Comparison of ENCODE assay signal across 16 cellular contexts in genomic region chr10:131978366-131978765, GRCh38. TPM values are rescaled to one million over a fixed set of nuclear protein-coding genes. Genes with fewer than 3 reads are reported as not detected.
DNase-seq lines count a peak whose midpoint lies in the region; ATAC-seq and TF ChIP-seq lines count a peak whose summit lies in the region.
"Had no signal": no experiment of that assay in that cellular context is flagged by ENCODE, and none has a peak within 500 bp of the region (broad histone marks: within the 10 kb centered on the region; RNA-seq: fewer than 3 reads in every experiment).

No MANE protein-coding gene starts in this region.

- peak overlapping the region; percentile 92; the same call in 1 of the 2 replicates for H3K4me3 ChIP-seq in PC-3 (ENCODE audit: low read length)
- peak overlapping the region; percentile 93 for H3K4me3 ChIP-seq in endodermal cell (ENCODE audit: low read length)

- H3K9ac ChIP-seq in PC-3 (ENCODE audit: low read length) = no peak overlapping the region
- H3K9ac ChIP-seq in endodermal cell (ENCODE audit: extremely low read depth, low read length, poor library complexity, severe bottlenecking) = no peak overlapping the region

- H3K4me1 ChIP-seq in PC-3 (ENCODE audit: insufficient read depth, low read length) (peaks cover 26% of the 10 kb centered on the region), endodermal cell (ENCODE audit: control insufficient read depth, insufficient read depth, low read length) (no peaks in the 10 kb centered on the region)

- 79 to 82% methylated on average over 3 of the region's 3 CpGs for WGBS in endodermal cell (ENCODE audit: insufficient coverage in 1 of 2, insufficient read length in 1 of 2), 2 experiments

- intact Hi-C loops in PC-3 (cut with micrococcal nuclease) = no loop called here

- no TSS peak for BruUV-seq in PC-3 (replicated peaks; lab: Mats Ljungman, UMichigan)

- ATAC-seq in activated naive CD8-positive, alpha-beta T cell treated with anti-CD3 and anti-CD28 coated beads, Interleukin-2, amount 50 U/mL, for 24 hours = no peak
- no peak for ATAC-seq in PC-3
- no peak for ATAC-seq in stimulated activated effector memory CD8-positive, alpha-beta T cell treated with anti-CD3 and anti-CD28 coated beads, Interleukin-12 subunit alpha, Interleukin-12 subunit beta, amount 100 ng/mL, for 72 hours
- ATAC-seq in GM21619 (IDR thresholded peaks at IDR 0.05; ENCODE audit: unreplicated experiment) = no peak
- ATAC-seq: activated T-cell treated with anti-CD3 and anti-CD28 coated beads, Interleukin-2, amount 50 U/mL, for 4 hours had no signal

- H3K9me3 ChIP-seq in PC-3 (ENCODE audit: low read length) = no peaks in the 10 kb centered on the region
- no peaks in the 10 kb centered on the region for H3K9me3 ChIP-seq in endodermal cell (ENCODE audit: control insufficient read depth, low read length)

- H3K4me3 Mint-ChIP-seq in activated naive CD8-positive, alpha-beta T cell = peak overlapping the region; percentile 47
- H3K4me3 Mint-ChIP-seq in activated naive CD8-positive, alpha-beta T cell treated with anti-CD3 and anti-CD28 coated beads, Interleukin-2, amount 50 U/mL, for 24 hours = no peak overlapping the region
- peak overlapping the region; percentile 85 for H3K4me3 Mint-ChIP-seq in endodermal cell
- H3K4me3 Mint-ChIP-seq in stimulated activated effector memory CD8-positive, alpha-beta T cell treated with anti-CD3 and anti-CD28 coated beads, Interleukin-12 subunit alpha, Interleukin-12 subunit beta, amount 100 ng/mL, for 72 hours = peak overlapping the region; percentile 74
- H3K4me3 Mint-ChIP-seq: activated T-cell treated with anti-CD3 and anti-CD28 coated beads, Interleukin-2, amount 50 U/mL, for 4 hours; memory B cell had no signal

- POLR2A ChIA-PET in PC-3 (lab: Charles Lee; ENCODE audit: unreplicated experiment) = no interaction called here

- no peak overlapping the region for H3K27ac ChIP-seq in PC-3 (ENCODE audit: low read length)
- H3K27ac ChIP-seq in endodermal cell (ENCODE audit: low read depth, low read length) = no peak overlapping the region
- H3K27ac ChIP-seq: WERI-Rb-1 had no signal

- H3K9me3 Mint-ChIP-seq in activated naive CD8-positive, alpha-beta T cell (ENCODE audit: low read depth) = no peaks in the 10 kb centered on the region
- no peaks in the 10 kb centered on the region for H3K9me3 Mint-ChIP-seq in activated naive CD8-positive, alpha-beta T cell treated with anti-CD3 and anti-CD28 coated beads, Interleukin-2, amount 50 U/mL, for 24 hours
- H3K9me3 Mint-ChIP-seq in endodermal cell = peaks cover 9% of the 10 kb centered on the region
- no peaks in the 10 kb centered on the region for H3K9me3 Mint-ChIP-seq in stimulated activated effector memory CD8-positive, alpha-beta T cell treated with anti-CD3 and anti-CD28 coated beads, Interleukin-12 subunit alpha, Interleukin-12 subunit beta, amount 100 ng/mL, for 72 hours
- H3K9me3 Mint-ChIP-seq: activated T-cell treated with anti-CD3 and anti-CD28 coated beads, Interleukin-2, amount 50 U/mL, for 4 hours; memory B cell had no signal

- H2AFZ ChIP-seq in PC-3 (ENCODE audit: low read length) = no peak overlapping the region

- H3F3A ChIP-seq in PC-3 (ENCODE audit: low read length, unreplicated experiment) = no peaks in the 10 kb centered on the region

- no peaks in the 10 kb centered on the region for H3K27me3 ChIP-seq in PC-3 (ENCODE audit: low read length)
- peaks cover 7% of the 10 kb centered on the region for H3K27me3 ChIP-seq in endodermal cell (ENCODE audit: control insufficient read depth, insufficient read depth, low read length, poor library complexity, severe bottlenecking)

- peaks cover 74% of the 10 kb centered on the region for H3K4me1 Mint-ChIP-seq in activated naive CD8-positive, alpha-beta T cell (ENCODE audit: low read depth)
- H3K4me1 Mint-ChIP-seq in activated naive CD8-positive, alpha-beta T cell treated with anti-CD3 and anti-CD28 coated beads, Interleukin-2, amount 50 U/mL, for 24 hours = peaks cover 74% of the 10 kb centered on the region
- H3K4me1 Mint-ChIP-seq in endodermal cell = peaks cover 31% of the 10 kb centered on the region
- H3K4me1 Mint-ChIP-seq in stimulated activated effector memory CD8-positive, alpha-beta T cell treated with anti-CD3 and anti-CD28 coated beads, Interleukin-12 subunit alpha, Interleukin-12 subunit beta, amount 100 ng/mL, for 72 hours = peaks cover 69% of the 10 kb centered on the region

- H3K4me2 ChIP-seq in PC-3 (ENCODE audit: low read length) = peak overlapping the region; percentile 85

- no peaks in the 10 kb centered on the region for H3K27me3 Mint-ChIP-seq in activated naive CD8-positive, alpha-beta T cell
- H3K27me3 Mint-ChIP-seq in activated naive CD8-positive, alpha-beta T cell treated with anti-CD3 and anti-CD28 coated beads, Interleukin-2, amount 50 U/mL, for 24 hours = no peaks in the 10 kb centered on the region
- peaks cover 7% of the 10 kb centered on the region for H3K27me3 Mint-ChIP-seq in endodermal cell (ENCODE audit: insufficient read depth)

- TF ChIP-seq CTCF in PC-3 (conservative IDR thresholded peaks at IDR 0.05; ENCODE audit: low read depth, low read length) = no peak
- TF ChIP-seq CTCF in endodermal cell (conservative IDR thresholded peaks at IDR 0.05) = no peak

- H3K36me3 ChIP-seq in PC-3 (ENCODE audit: low read depth, low read length) = peaks cover 11% of the 10 kb centered on the region
- peaks cover 49% of the 10 kb centered on the region for H3K36me3 ChIP-seq in endodermal cell (ENCODE audit: control insufficient read depth, insufficient read depth, low read length)

- peaks cover 70% of the 10 kb centered on the region for H4K20me1 ChIP-seq in PC-3 (ENCODE audit: low read length)

- H3K36me3 Mint-ChIP-seq in activated naive CD8-positive, alpha-beta T cell = no peaks in the 10 kb centered on the region
- peaks cover 29% of the 10 kb centered on the region for H3K36me3 Mint-ChIP-seq in activated naive CD8-positive, alpha-beta T cell treated with anti-CD3 and anti-CD28 coated beads, Interleukin-2, amount 50 U/mL, for 24 hours (ENCODE audit: low read depth)
- peaks cover 51% of the 10 kb centered on the region for H3K36me3 Mint-ChIP-seq in endodermal cell (ENCODE audit: low read depth)
- H3K36me3 Mint-ChIP-seq in stimulated activated effector memory CD8-positive, alpha-beta T cell treated with anti-CD3 and anti-CD28 coated beads, Interleukin-12 subunit alpha, Interleukin-12 subunit beta, amount 100 ng/mL, for 72 hours = peaks cover 94% of the 10 kb centered on the region

- CTCF ChIA-PET in PC-3 (lab: Charles Lee) = no interaction called here

- DNase-seq in activated naive CD8-positive, alpha-beta T cell treated with anti-CD3 and anti-CD28 coated beads, Interleukin-2, amount 50 U/mL, for 24 hours = no peak
- DNase-seq in PC-3 (no peak), endodermal cell (no peak), DMS 273 treated with DMSO at 0.1 percent for 48 hours (lab: John Stamatoyannopoulos, UW) (no peak), NCI-H2196 treated with DMSO at 0.1 percent for 48 hours (lab: John Stamatoyannopoulos, UW; ENCODE audit: unreplicated experiment) (no peak)
- no peak for DNase-seq in stimulated activated effector memory CD8-positive, alpha-beta T cell treated with anti-CD3 and anti-CD28 coated beads, Interleukin-12 subunit alpha, Interleukin-12 subunit beta, amount 100 ng/mL, for 72 hours (ENCODE audit: low spot score in 2 of 2)
- DNase-seq: activated T-cell treated with anti-CD3 and anti-CD28 coated beads, Interleukin-2, amount 50 U/mL, for 4 hours; AML-193; effector CD4-positive, alpha-beta T cell; foreskin fibroblast; NCI-H2171; SHP77 treated with DMSO at 0.1 percent for 48 hours; WERI-Rb-1 had no signal

- H3K9me2 ChIP-seq in PC-3 (replicated peaks; ENCODE audit: low read length) = no peaks in the 10 kb centered on the region

- H3K79me2 ChIP-seq in PC-3 (ENCODE audit: low read length) = peaks cover 94% of the 10 kb centered on the region

- H3K27ac Mint-ChIP-seq in activated naive CD8-positive, alpha-beta T cell = peak overlapping the region; percentile 81
- no peak overlapping the region for H3K27ac Mint-ChIP-seq in activated naive CD8-positive, alpha-beta T cell treated with anti-CD3 and anti-CD28 coated beads, Interleukin-2, amount 50 U/mL, for 24 hours
- peak overlapping the region; percentile 19 for H3K27ac Mint-ChIP-seq in endodermal cell
- H3K27ac Mint-ChIP-seq in stimulated activated effector memory CD8-positive, alpha-beta T cell treated with anti-CD3 and anti-CD28 coated beads, Interleukin-12 subunit alpha, Interleukin-12 subunit beta, amount 100 ng/mL, for 72 hours = no peak overlapping the region
- H3K27ac Mint-ChIP-seq: memory B cell had no signal

RNA-seq across cellular contexts. Expression of gene BNIP3, which starts 3.4 kb away (rescaled TPM):
- total RNA-seq in PC-3 (2014; rRNA removed) (197 and 225 TPM in 2 replicates), endodermal cell (100 to 1,000 TPM in 1 of 2 donors, 10 to 100 TPM in 1; 93.5 to 108 TPM)
- polyA plus RNA-seq in endodermal cell (2013, experiment 1 of 2) = 149 TPM
- polyA plus RNA-seq in endodermal cell (2013, experiment 2 of 2) = 135 TPM

Comparison
In these comparisons a context has a peak if more than half of its experiments do, and no peak if none do; other contexts are left out.
1. H3K27ac Mint-ChIP-seq: peak in activated naive CD8-positive, alpha-beta T cell (single experiment) and endodermal cell (single experiment); none in activated naive CD8-positive, alpha-beta T cell treated with anti-CD3 and anti-CD28 coated beads, Interleukin-2, amount 50 U/mL, for 24 hours (single experiment) and stimulated activated effector memory CD8-positive, alpha-beta T cell treated with anti-CD3 and anti-CD28 coated beads, Interleukin-12 subunit alpha, Interleukin-12 subunit beta, amount 100 ng/mL, for 72 hours (single experiment).